10 cellular contexts compared by ENCODE assay signal in genomic region chr11:126265801-126266200, GRCh38. TPM values are rescaled to one million over a fixed set of nuclear protein-coding genes. Genes with fewer than 3 reads are reported as not detected.
DNase-seq lines count a peak whose midpoint lies in the region; ATAC-seq, FAIRE-seq and TF ChIP-seq lines count a peak whose summit lies in the region.
"Had no signal": no experiment of that assay in that cellular context is flagged by ENCODE, and none has a peak within 500 bp of the region (broad histone marks: within the 10 kb centered on the region; RNA-seq: fewer than 3 reads in every experiment).

No MANE protein-coding gene starts in this region.

- no peak overlapping the region for H3K4me3 ChIP-seq in A549
- no peak overlapping the region for H3K4me3 ChIP-seq in endodermal cell (ENCODE audit: low read length)
- H3K4me3 ChIP-seq: prostate gland had no signal

- H3K4me1 Mint-ChIP-seq in endodermal cell: peaks cover 12% of the 10 kb centered on the region

- peaks cover 64% of the 10 kb centered on the region for H3K36me3 Mint-ChIP-seq in endodermal cell (ENCODE audit: low read depth)

- no peak overlapping the region for H3K4me3 Mint-ChIP-seq in endodermal cell

- no peak overlapping the region for H3K9ac ChIP-seq in endodermal cell (ENCODE audit: extremely low read depth, low read length, poor library complexity, severe bottlenecking)

- 80% methylated on average over 8 of the region's 8 CpGs for WGBS in A549 (ENCODE audit: missing lambda C conversion rate)
- WGBS in endodermal cell (ENCODE audit: insufficient coverage in 1 of 2, insufficient read length in 1 of 2), 2 experiments: 94 to 98% methylated on average over 8 of the region's 8 CpGs

- DNase-seq in A549 (ENCODE audit: low read depth in 1 of 2, low spot score in 1 of 2) (peak; percentile 8 to 42), HT-29 (ENCODE audit: low spot score) (peak; percentile 20), endodermal cell (no peak), activated gamma-delta T cell treated with Interleukin-2 at 50 U/mL for 16 hours (no peak), NCI-H2196 (lab: John Stamatoyannopoulos, UW; ENCODE audit: unreplicated experiment) (no peak), HuH-7 (ENCODE audit: low spot score) (no peak)
- DNase-seq: NCI-H1048 had no signal

- no peak for FAIRE-seq in A549 (lab: Jason Lieb, UNC)

- H3K27me3 Mint-ChIP-seq in endodermal cell (ENCODE audit: insufficient read depth): peaks cover 3% of the 10 kb centered on the region

- POLR2A ChIA-PET in A549 (lab: Yijun Ruan, JAX): no interaction called here

- no peaks in the 10 kb centered on the region for H3K9me3 Mint-ChIP-seq in endodermal cell
- H3K9me3 Mint-ChIP-seq: activated T-helper 2 cell treated with anti-CD3 and anti-CD28 coated beads, Interferon-gamma antibody, Interleukin-2, Interleukin-4, amounts not matched to agents 10 μg/mL and 5 μg/mL and 100 μg/mL, durations not matched to agents 14 hours and 24 hours and 36 hours had no signal

- no peaks in the 10 kb centered on the region for H3K27me3 ChIP-seq in endodermal cell (ENCODE audit: control insufficient read depth, insufficient read depth, low read length, poor library complexity, severe bottlenecking)

- H3K4me2 ChIP-seq in A549: no peak overlapping the region

- CTCF ChIA-PET in A549 (lab: Yijun Ruan, JAX): no interaction called here

- H3K36me3 ChIP-seq in endodermal cell (ENCODE audit: control insufficient read depth, insufficient read depth, low read length): peaks cover 58% of the 10 kb centered on the region

- peaks cover 14% of the 10 kb centered on the region; the same call in 2 of the 3 replicates for H3K4me1 ChIP-seq in A549
- no peaks in the 10 kb centered on the region for H3K4me1 ChIP-seq in endodermal cell (ENCODE audit: control insufficient read depth, insufficient read depth, low read length)
- H3K4me1 ChIP-seq: prostate gland had no signal

- peak overlapping the region; percentile 28 for H3K27ac Mint-ChIP-seq in endodermal cell
- H3K27ac Mint-ChIP-seq: activated T-helper 2 cell treated with anti-CD3 and anti-CD28 coated beads, Interferon-gamma antibody, Interleukin-2, Interleukin-4, amounts not matched to agents 10 μg/mL and 5 μg/mL and 100 μg/mL, durations not matched to agents 14 hours and 24 hours and 36 hours had no signal

- H3K27ac ChIP-seq in A549 (no peak overlapping the region), endodermal cell (ENCODE audit: low read depth, low read length) (no peak overlapping the region)
- H3K27ac ChIP-seq: C4-2B, prostate gland had no signal

- no peak for ATAC-seq in A549

- H3K9me3 ChIP-seq in A549 (no peaks in the 10 kb centered on the region), endodermal cell (ENCODE audit: control insufficient read depth, low read length) (no peaks in the 10 kb centered on the region)
- H3K9me3 ChIP-seq: prostate gland had no signal

- TF ChIP-seq CTCF in A549 (IDR thresholded peaks at IDR 0.05) (no peak), endodermal cell (conservative IDR thresholded peaks at IDR 0.05) (no peak)

- no peak for TF ChIP-seq RAD21 in A549 (conservative IDR thresholded peaks at IDR 0.05 in 1 of 2, IDR thresholded peaks at IDR 0.05 in 1 of 2)

- TF ChIP-seq POLR2A in A549 (IDR thresholded peaks at IDR 0.05; ENCODE audit: low read length): no peak

- TF ChIP-seq EP300 in A549 (IDR thresholded peaks at IDR 0.05): no peak

TF ChIP-seq in A549, 52 proteins besides CTCF, POLR2A, EP300 and RAD21 (continues in another document):
- no peak for TF ChIP-seq BCL3 (IDR thresholded peaks at IDR 0.05)
- no peak for TF ChIP-seq RARB (CRISPR knock-in tag; IDR thresholded peaks at IDR 0.05)
- TF ChIP-seq CHD2 (IDR thresholded peaks at IDR 0.05; ENCODE audit: low read length, partially characterized antibody): no peak
- TF ChIP-seq JUNB (IDR thresholded peaks at IDR 0.05): no peak
- no peak for TF ChIP-seq EHMT2 (IDR thresholded peaks at IDR 0.05; ENCODE audit: low read depth)
- no peak for TF ChIP-seq CEBPB (IDR thresholded peaks at IDR 0.05)
- no peak for TF ChIP-seq ATOH8 (CRISPR knock-in tag; IDR thresholded peaks at IDR 0.05; ENCODE audit: low read depth)
- TF ChIP-seq ESRRA (IDR thresholded peaks at IDR 0.05; ENCODE audit: borderline replicate concordance, low read length): no peak
- no peak for TF ChIP-seq MYC (IDR thresholded peaks at IDR 0.05; ENCODE audit: borderline replicate concordance, low read length)
- TF ChIP-seq BHLHE40 (IDR thresholded peaks at IDR 0.05; ENCODE audit: low read depth, low read length): no peak
- no peak for TF ChIP-seq TP53 (CRISPR knock-in tag; IDR thresholded peaks at IDR 0.05)

RNA-seq across cellular contexts. Expression of gene SRPRA, which starts 2.9 kb away (rescaled TPM):
- 92.2 and 99.6 TPM in 2 replicates for polyA plus RNA-seq in A549 (2011; rRNA removed)
- 39.8 and 46.4 TPM in 2 replicates for polyA plus RNA-seq in A549 (2012; cell fraction: cytosol; rRNA removed)
- 87.3 and 106 TPM in 2 replicates for polyA plus RNA-seq in A549 (2012; cell fraction: nucleus; rRNA removed)
- polyA plus RNA-seq in A549 (2017; fragmentation: RNase III; extraction: RNeasy Plus Mini Kit Qiagen cat#74134 plus additional on column Dnase treatment): 43.1 to 47.1 TPM (median 45.1 TPM) in 3 replicates
- 105 and 114 TPM in 2 replicates for polyA minus RNA-seq in A549 (2011; rRNA and poly(A)+ RNA removed)
- total RNA-seq in HT-29 (2014; rRNA removed; shearing (Covaris generic)): 125 and 126 TPM in 2 replicates
- 10 to 100 TPM; 68.4 to 79.2 TPM for total RNA-seq in endodermal cell
- 66.9 TPM for polyA plus RNA-seq in endodermal cell (2013, experiment 1 of 2)
- polyA plus RNA-seq in endodermal cell (2013, experiment 2 of 2): 59.0 TPM

RNA-seq across cellular contexts. Expression of gene FOXRED1, which starts 3.2 kb away (rescaled TPM):
- polyA plus RNA-seq in A549 (2011; rRNA removed): 22.7 and 23.8 TPM in 2 replicates
- 40.5 and 45.5 TPM in 2 replicates for polyA plus RNA-seq in A549 (2012; cell fraction: cytosol; rRNA removed)
- 66.8 and 67.2 TPM in 2 replicates for polyA plus RNA-seq in A549 (2012; cell fraction: nucleus; rRNA removed)
- polyA plus RNA-seq in A549 (2017; fragmentation: RNase III; extraction: RNeasy Plus Mini Kit Qiagen cat#74134 plus additional on column Dnase treatment): 27.8 to 30.1 TPM (median 28.9 TPM) in 3 replicates
- 19.7 and 20.5 TPM in 2 replicates for polyA minus RNA-seq in A549 (2011; rRNA and poly(A)+ RNA removed)
- 38.2 and 42.6 TPM in 2 replicates for total RNA-seq in HT-29 (2014; rRNA removed; shearing (Covaris generic))
- 10 to 100 TPM; 50.7 to 55.8 TPM for total RNA-seq in endodermal cell
- polyA plus RNA-seq in endodermal cell (2013, experiment 1 of 2): 42.8 TPM
- polyA plus RNA-seq in endodermal cell (2013, experiment 2 of 2): 32.7 TPM

RNA-seq across cellular contexts. Expression of gene TIRAP, which starts 17.1 kb away (rescaled TPM):
- 4.5 and 7.4 TPM in 2 replicates for polyA plus RNA-seq in A549 (2011; rRNA removed)
- 4.4 and 5.1 TPM in 2 replicates for polyA plus RNA-seq in A549 (2012; cell fraction: cytosol; rRNA removed)
- 6.4 and 6.6 TPM in 2 replicates for polyA plus RNA-seq in A549 (2012; cell fraction: nucleus; rRNA removed)
- 4.5 to 5.4 TPM (median 4.9 TPM) in 3 replicates for polyA plus RNA-seq in A549 (2017; fragmentation: RNase III; extraction: RNeasy Plus Mini Kit Qiagen cat#74134 plus additional on column Dnase treatment)
- polyA minus RNA-seq in A549 (2011; rRNA and poly(A)+ RNA removed): 13.1 and 14.3 TPM in 2 replicates
- 11.6 and 12.3 TPM in 2 replicates for total RNA-seq in HT-29 (2014; rRNA removed; shearing (Covaris generic))
- total RNA-seq in endodermal cell: 10 to 100 TPM in 1 of 2 donors, 1 to 10 TPM in 1; 9.2 to 11.4 TPM
- 5.8 TPM for polyA plus RNA-seq in endodermal cell (2013, experiment 1 of 2)
- 5.9 TPM for polyA plus RNA-seq in endodermal cell (2013, experiment 2 of 2)

RNA-seq across cellular contexts. Expression of gene DCPS, which starts 38.1 kb away (rescaled TPM):
- polyA plus RNA-seq in A549 (2011; rRNA removed) (21.3 and 23.0 TPM in 2 replicates), A549 (2017; fragmentation: RNase III; extraction: RNeasy Plus Mini Kit Qiagen cat#74134 plus additional on column Dnase treatment) (17.0 to 17.9 TPM (median 17.8 TPM) in 3 replicates)
- polyA plus RNA-seq in A549 (2012; cell fraction: cytosol; rRNA removed): 40.2 and 41.6 TPM in 2 replicates
- polyA plus RNA-seq in A549 (2012; cell fraction: nucleus; rRNA removed): 33.1 and 39.1 TPM in 2 replicates
- 15.8 and 17.7 TPM in 2 replicates for polyA minus RNA-seq in A549 (2011; rRNA and poly(A)+ RNA removed)
- 51.0 and 63.2 TPM in 2 replicates for total RNA-seq in HT-29 (2014; rRNA removed; shearing (Covaris generic))
- total RNA-seq in endodermal cell: 10 to 100 TPM; 19.0 to 22.6 TPM
- polyA plus RNA-seq in endodermal cell (2013, experiment 1 of 2): 20.5 TPM
- 19.2 TPM for polyA plus RNA-seq in endodermal cell (2013, experiment 2 of 2)

RNA-seq across cellular contexts. Expression of gene FAM118B, which starts 54.2 kb away (rescaled TPM):
- polyA plus RNA-seq in A549 (2011; rRNA removed): 21.3 and 23.9 TPM in 2 replicates
- 8.3 and 8.5 TPM in 2 replicates for polyA plus RNA-seq in A549 (2012; cell fraction: cytosol; rRNA removed)
- 3.0 and 3.7 TPM in 2 replicates for polyA plus RNA-seq in A549 (2012; cell fraction: nucleus; rRNA removed)
- polyA plus RNA-seq in A549 (2017; fragmentation: RNase III; extraction: RNeasy Plus Mini Kit Qiagen cat#74134 plus additional on column Dnase treatment): 14.5 to 15.1 TPM (median 14.9 TPM) in 3 replicates
- polyA minus RNA-seq in A549 (2011; rRNA and poly(A)+ RNA removed): 6.6 and 7.4 TPM in 2 replicates
- total RNA-seq in HT-29 (2014; rRNA removed; shearing (Covaris generic)): 16.3 and 20.8 TPM in 2 replicates
- 10 to 100 TPM; 40.1 to 40.8 TPM for total RNA-seq in endodermal cell
- polyA plus RNA-seq in endodermal cell (2013, experiment 1 of 2): 28.2 TPM
- polyA plus RNA-seq in endodermal cell (2013, experiment 2 of 2): 33.3 TPM

Comparison
In these comparisons a context has a peak if more than half of its experiments do, and no peak if none do; other contexts are left out.
1. DNase-seq: peak in A549 (2 of 2) and HT-29 (single experiment); none in endodermal cell (single experiment), activated gamma-delta T cell treated with Interleukin-2 at 50 U/mL for 16 hours (single experiment), NCI-H2196 (single experiment) and HuH-7 (single experiment).